1 cellular context compared by ENCODE assay signal in genomic region chr6:55964136-55964535, GRCh38.
TF ChIP-seq lines count a peak whose summit lies in the region.

No MANE protein-coding gene starts in this region.

TF ChIP-seq in GM23338, 12 proteins besides CTCF, POLR2A, EP300 and RAD21 (continued from another document):
- TF ChIP-seq REST (IDR thresholded peaks at IDR 0.05; ENCODE audit: unreplicated experiment): no peak
- no peak for TF ChIP-seq ZNF114 (CRISPR knock-in tag; IDR thresholded peaks at IDR 0.05)
- TF ChIP-seq POLR2AphosphoS5 (IDR thresholded peaks at IDR 0.05; ENCODE audit: low read depth): no peak
- no peak for TF ChIP-seq STAT1 (IDR thresholded peaks at IDR 0.05; ENCODE audit: unreplicated experiment)
